In the genomic region with DNA sequence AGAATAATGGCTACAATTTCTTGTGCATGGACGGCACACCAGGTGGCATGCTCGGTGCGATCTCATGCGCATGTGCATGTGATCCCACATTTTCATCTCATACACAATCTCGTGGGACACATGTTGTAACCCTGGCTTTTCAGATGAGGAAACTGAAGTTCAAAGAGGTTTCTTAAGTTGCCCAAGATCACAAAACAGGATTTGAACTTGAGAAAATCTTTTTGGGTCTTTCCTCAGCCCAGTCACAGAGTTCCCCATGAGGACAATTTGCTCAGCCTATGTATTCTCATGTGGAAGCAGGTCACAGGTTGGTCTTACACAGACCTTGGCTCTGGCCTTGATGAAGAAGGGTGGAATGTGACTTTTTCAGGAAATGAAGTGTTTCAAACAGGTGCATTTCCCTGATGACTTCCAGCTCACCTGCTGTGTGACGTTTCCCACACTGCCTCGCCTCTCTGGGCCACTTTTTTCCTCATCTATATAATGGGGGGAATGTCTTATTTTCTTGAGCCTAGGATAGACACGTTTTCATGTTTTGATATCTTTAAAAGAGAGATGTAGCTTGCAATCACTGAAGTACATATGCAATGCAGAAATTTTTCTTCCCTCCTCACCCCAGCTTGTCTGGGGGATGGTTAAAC, we compare ENCODE assay signal across 27 cellular contexts. TPM values are rescaled to one million over a fixed set of nuclear protein-coding genes. Genes with fewer than 3 reads are reported as not detected.
A peak's percentile ranks its signal among the peaks of the same experiment; 100 is the strongest.
DNase-seq lines count a peak whose midpoint lies in the region; ATAC-seq, FAIRE-seq and TF ChIP-seq lines count a peak whose summit lies in the region.
"Had no signal": no experiment of that assay in that cellular context is flagged by ENCODE, and none has a peak within 500 bp of the region (broad histone marks: within the 10 kb centered on the region; RNA-seq: fewer than 3 reads in every experiment).

No MANE protein-coding gene starts in this region.

- ATAC-seq in lower lobe of right lung: peak; percentile 46 to 64
- ATAC-seq in HG02870 (IDR thresholded peaks at IDR 0.05; ENCODE audit: unreplicated experiment): no peak
- ATAC-seq in GM21723 (IDR thresholded peaks at IDR 0.05; ENCODE audit: unreplicated experiment): no peak
- ATAC-seq: T-cell had no signal

- TF ChIP-seq CTCF in lower lobe of right lung (IDR thresholded peaks at IDR 0.05): no peak

- H3K36me3 ChIP-seq in lower lobe of right lung: no peaks in the 10 kb centered on the region
- H3K36me3 ChIP-seq: cardiac muscle cell, sigmoid colon had no signal

- DNase-seq in activated CD8-positive, alpha-beta memory T cell treated with anti-CD3 and anti-CD28 coated beads for 24 hours: peak; percentile 41
- no peak for DNase-seq in activated CD8-positive, alpha-beta memory T cell treated with anti-CD3 and anti-CD28 coated beads, Interleukin-2, amount 50 U/mL, for 48 hours
- DNase-seq in SKM-1 (lab: John Stamatoyannopoulos, UW; ENCODE audit: unreplicated experiment): peak; percentile 5
- peak; percentile 49 for DNase-seq in lower lobe of right lung
- DNase-seq in RCC 7860 (ENCODE audit: low spot score): no peak
- DNase-seq in NCI-H69 (lab: John Stamatoyannopoulos, UW): no peak
- DNase-seq: activated CD4-positive, alpha-beta T cell treated with anti-CD3 and anti-CD28 coated beads for 4 hours; COR-L47; DND-41; NCI-H2029 treated with DMSO at 0.1 percent for 48 hours; SHP77; sigmoid colon; stimulated activated CD4-positive, alpha-beta T cell treated with anti-CD3 and anti-CD28 coated beads, Interleukin-15, amount 100 ng/mL, for 24 hours had no signal

- H3K4me3 ChIP-seq in lower lobe of right lung: no peak overlapping the region
- H3K4me3 ChIP-seq: A549, cardiac muscle cell, lung, sigmoid colon, tibial nerve had no signal

- peaks cover 5% of the 10 kb centered on the region for H3K4me1 ChIP-seq in lower lobe of right lung
- H3K4me1 ChIP-seq: sigmoid colon, tibial nerve had no signal

- no peak overlapping the region for H3K27ac ChIP-seq in lower lobe of right lung
- H3K27ac ChIP-seq: cardiac muscle cell, sigmoid colon, tibial nerve had no signal

- H3K27me3 ChIP-seq in lower lobe of right lung (ENCODE audit: low read depth): no peaks in the 10 kb centered on the region
- H3K27me3 ChIP-seq: cardiac muscle cell, sigmoid colon had no signal

- no peak for FAIRE-seq in RCC 7860 (lab: Jason Lieb, UNC)
- FAIRE-seq: A549, endothelial cell of umbilical vein, keratinocyte had no signal

- intact Hi-C loops in lower lobe of right lung (cut with DNase I): no loop called here

- no peaks in the 10 kb centered on the region for H3K9me3 ChIP-seq in lower lobe of right lung
- H3K9me3 ChIP-seq: A549, sigmoid colon, tibial nerve had no signal

RNA-seq across cellular contexts. Expression of a gene that starts 7.1 kb away (rescaled TPM):
- total RNA-seq in lower lobe of right lung: 9.2 TPM
- total RNA-seq: activated T-helper 1 cell treated with anti-CD3 and anti-CD28 coated beads, Interleukin-12 subunit alpha, Interleukin-12 subunit beta, Interleukin-2, Interleukin-4 antibody, amounts not matched to agents 30 ng/mL and 10 ng/mL and 1 ng/mL, durations not matched to agents 14 hours and 24 hours and 36 hours; B cell; cardiac muscle cell; endothelial cell of umbilical vein; H7; neural crest cell; sigmoid colon; tibial nerve had no signal

RNA-seq across cellular contexts. Expression of a gene that starts 13.8 kb away (rescaled TPM):
- total RNA-seq in lower lobe of right lung: 3.1 TPM
- total RNA-seq: activated T-helper 1 cell treated with anti-CD3 and anti-CD28 coated beads, Interleukin-12 subunit alpha, Interleukin-12 subunit beta, Interleukin-2, Interleukin-4 antibody, amounts not matched to agents 30 ng/mL and 10 ng/mL and 1 ng/mL, durations not matched to agents 14 hours and 24 hours and 36 hours; aorta; B cell; cardiac muscle cell; endothelial cell of umbilical vein; neural crest cell; sigmoid colon; tibial nerve had no signal

Comparison
In these comparisons a context has a peak if more than half of its experiments do, and no peak if none do; other contexts are left out.
1. DNase-seq: peak in activated CD8-positive, alpha-beta memory T cell treated with anti-CD3 and anti-CD28 coated beads for 24 hours (single experiment), SKM-1 (single experiment) and lower lobe of right lung (single experiment); none in activated CD8-positive, alpha-beta memory T cell treated with anti-CD3 and anti-CD28 coated beads, Interleukin-2, amount 50 U/mL, for 48 hours (single experiment), RCC 7860 (single experiment) and NCI-H69 (single experiment).
2. ATAC-seq: peak in lower lobe of right lung (2 of 2); none in HG02870 (single experiment) and GM21723 (single experiment).